ENCODE assay signal across 10 cellular contexts in the genomic region with DNA sequence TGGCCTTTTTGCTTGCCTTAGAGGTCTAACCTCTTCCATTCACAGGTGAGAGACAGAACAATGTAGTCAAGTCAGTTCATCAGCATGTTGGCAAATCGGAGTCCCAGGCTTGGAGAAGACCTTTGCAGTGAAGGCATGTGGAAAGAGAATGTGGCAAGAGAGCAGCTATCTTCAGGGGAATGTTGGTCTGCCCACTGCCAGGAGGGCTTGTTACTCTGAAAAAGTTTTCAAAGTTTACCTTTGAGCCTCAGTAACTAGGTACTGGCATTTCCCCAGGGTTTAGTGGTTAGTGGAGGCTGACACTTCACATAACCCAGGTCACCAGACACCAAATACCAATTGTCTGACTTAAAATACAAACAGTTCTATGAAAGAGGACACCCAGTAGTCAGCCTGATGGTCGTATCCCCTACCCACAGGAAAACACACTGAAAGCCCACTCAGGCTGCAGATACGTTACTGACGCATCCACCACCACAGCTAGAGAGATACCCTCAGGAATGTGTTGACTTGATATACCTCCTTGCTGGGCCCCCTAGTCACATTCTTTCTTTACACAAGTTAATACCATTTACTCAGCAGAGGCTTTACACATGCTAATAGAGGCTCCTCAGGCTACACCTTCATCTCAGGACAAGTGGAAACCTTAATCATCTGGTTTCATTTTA. TPM values are rescaled to one million over a fixed set of nuclear protein-coding genes. Genes with fewer than 3 reads are reported as not detected.
DNase-seq lines count a peak whose midpoint lies in the region; ATAC-seq and TF ChIP-seq lines count a peak whose summit lies in the region.
"Had no signal": no experiment of that assay in that cellular context is flagged by ENCODE, and none has a peak within 500 bp of the region (broad histone marks: within the 10 kb centered on the region; RNA-seq: fewer than 3 reads in every experiment).

No MANE protein-coding gene starts in this region.

- H3K4me3 ChIP-seq in IMR-90 (ENCODE audit: insufficient read depth, low read depth, low read length) (no peak overlapping the region), MM.1S (ENCODE audit: low read length) (no peak overlapping the region)

- intact Hi-C loops in IMR-90 (cut with micrococcal nuclease): no loop called here

- peaks cover 12% of the 10 kb centered on the region for H3K4me1 Mint-ChIP-seq in chondrocyte (ENCODE audit: low read depth)

- H3K27ac ChIP-seq in IMR-90 (ENCODE audit: insufficient read depth, low read length): peak overlapping the region; percentile 27; the same call in 1 of the 2 replicates
- no peak overlapping the region; the same call in 1 of the 2 replicates for H3K27ac ChIP-seq in MM.1S (ENCODE audit: low read length)

- peak overlapping the region; percentile 65; the same call in 1 of the 2 replicates for H4K91ac ChIP-seq in IMR-90 (ENCODE audit: insufficient read depth, low read depth, low read length)

- peak overlapping the region; percentile 21; the same call in 1 of the 2 replicates for H3K23ac ChIP-seq in IMR-90 (ENCODE audit: low read depth, low read length)

- H2BK120ac ChIP-seq in IMR-90 (ENCODE audit: low read depth, low read length): peak overlapping the region; percentile 82

- POLR2A ChIA-PET in IMR-90 (lab: Charles Lee; ENCODE audit: unreplicated experiment): no interaction called here

- H3K9me3 Mint-ChIP-seq in chondrocyte (ENCODE audit: low read depth): no peaks in the 10 kb centered on the region

- ATAC-seq in IMR-90 (ENCODE audit: low read depth) (peak; percentile 81), GM18505 (IDR thresholded peaks at IDR 0.05; ENCODE audit: unreplicated experiment) (no peak), GM18502 (IDR thresholded peaks at IDR 0.05; ENCODE audit: poor library complexity, unreplicated experiment) (no peak), HG02759 (IDR thresholded peaks at IDR 0.05; ENCODE audit: unreplicated experiment) (no peak)
- ATAC-seq: left cardiac atrium had no signal

- no peaks in the 10 kb centered on the region for H3K27me3 Mint-ChIP-seq in chondrocyte (ENCODE audit: low read depth)

- CTCF ChIA-PET in IMR-90 (lab: Yijun Ruan, JAX): interaction anchor here (1.1 kb wide), 1 partner anchor 39 kb away, joined by 3 read pairs; no protein-coding TSS in a partner anchor

- H2BK20ac ChIP-seq in IMR-90 (ENCODE audit: low read depth, low read length): peak overlapping the region; percentile 63

- in situ Hi-C loops in IMR-90 (cut with MboI; ENCODE audit: low sequenced_read_pairs): no loop called here

- no peaks in the 10 kb centered on the region for H3K36me3 Mint-ChIP-seq in chondrocyte (ENCODE audit: low read depth)

- H3K4me3 Mint-ChIP-seq in chondrocyte (ENCODE audit: unreplicated experiment): no peak overlapping the region

- peak overlapping the region; percentile 78 for H2BK15ac ChIP-seq in IMR-90 (ENCODE audit: low read depth, low read length)

- peak overlapping the region; percentile 93 for H2AK5ac ChIP-seq in IMR-90 (ENCODE audit: low read depth, low read length)

- H3K27me3 ChIP-seq in IMR-90 (ENCODE audit: control insufficient read depth, insufficient read depth, low read length) (no peaks in the 10 kb centered on the region), MM.1S (replicated peaks; ENCODE audit: insufficient read depth, low read length) (no peaks in the 10 kb centered on the region)

- no peak for TF ChIP-seq CTCF in IMR-90 (conservative IDR thresholded peaks at IDR 0.05; ENCODE audit: low read depth, low read length)
- no peak for TF ChIP-seq CTCF in chondrocyte (IDR thresholded peaks at IDR 0.05)
- TF ChIP-seq CTCF in MM.1S (IDR thresholded peaks at IDR 0.05; ENCODE audit: low read length): no peak

- no peak; the same call in 1 of the 2 replicates for TF ChIP-seq POLR2A in IMR-90 (IDR thresholded peaks at IDR 0.05; ENCODE audit: low read depth, low read length)
- TF ChIP-seq POLR2A in GM18505 (IDR thresholded peaks at IDR 0.05; ENCODE audit: borderline replicate concordance, extremely low read depth, insufficient read depth, insufficient read length): no peak

- no peaks in the 10 kb centered on the region for H3K9me2 ChIP-seq in MM.1S (replicated peaks; ENCODE audit: insufficient read depth, low read length)

- no peaks in the 10 kb centered on the region; a peak in 1 of 4 replicates for H3K79me1 ChIP-seq in IMR-90 (ENCODE audit: low read depth in 1 of 2, low read length in 2 of 2)

- DNase-seq in AG20443 (ENCODE audit: low spot score) (peak; percentile 61), IMR-90 (peak; percentile 99), chondrocyte (ENCODE audit: low spot score) (no peak), kidney glomerular epithelial cell (lab: John Stamatoyannopoulos, UW) (peak; percentile 100), MM.1S (no peak)
- DNase-seq: activated CD8-positive, alpha-beta memory T cell treated with anti-CD3 and anti-CD28 coated beads, Interleukin-2, amount 50 U/mL, for 48 hours; left cardiac atrium had no signal

- no peak for TF ChIP-seq RAD21 in IMR-90 (IDR thresholded peaks at IDR 0.05; ENCODE audit: low read length)

- peak overlapping the region; percentile 34; the same call in 1 of the 2 replicates for H3K14ac ChIP-seq in IMR-90 (replicated peaks; ENCODE audit: low read depth, low read length)

- WGBS in IMR-90 (ENCODE audit: extremely low coverage in 2 of 2, insufficient read length in 1 of 2), 2 experiments: no CpG with 5 or more reads among the region's 4 CpGs

- H3F3A ChIP-seq in MM.1S (ENCODE audit: insufficient read depth, low read length): peaks cover 18% of the 10 kb centered on the region

- peak overlapping the region; percentile 6 for H3K27ac Mint-ChIP-seq in chondrocyte (ENCODE audit: unreplicated experiment)

- H3K4me1 ChIP-seq in IMR-90 (ENCODE audit: control insufficient read depth, insufficient read depth, low read length): peaks cover 11% of the 10 kb centered on the region
- peaks cover 33% of the 10 kb centered on the region for H3K4me1 ChIP-seq in MM.1S (ENCODE audit: low read length)

- H3K4me2 ChIP-seq in IMR-90 (ENCODE audit: low read depth, low read length): peak overlapping the region; percentile 21; the same call in 1 of the 2 replicates
- H3K4me2 ChIP-seq in MM.1S (ENCODE audit: low read depth, low read length): no peak overlapping the region

- peak overlapping the region; percentile 73 for H3K4ac ChIP-seq in IMR-90 (ENCODE audit: low read depth, low read length)

- no peaks in the 10 kb centered on the region for H3K79me2 ChIP-seq in MM.1S (ENCODE audit: low read length)

- dilution Hi-C loops in IMR-90 (cut with HindIII; ENCODE audit: low sequenced_read_pairs, unreplicated experiment): no loop called here

- peaks cover 11% of the 10 kb centered on the region for H3K9me1 ChIP-seq in IMR-90 (ENCODE audit: insufficient read depth, low read length)

- H3K9me3 ChIP-seq in IMR-90 (ENCODE audit: control insufficient read depth, insufficient read depth, low read length) (no peaks in the 10 kb centered on the region), MM.1S (replicated peaks; ENCODE audit: insufficient read depth, low read length) (no peaks in the 10 kb centered on the region)

- no peak overlapping the region for H2AK9ac ChIP-seq in IMR-90 (replicated peaks; ENCODE audit: low read depth, low read length, poor library complexity)

- peak overlapping the region; percentile 68 for H2BK5ac ChIP-seq in IMR-90 (ENCODE audit: low read depth, low read length, poor library complexity, severe bottlenecking)

- H3K36me3 ChIP-seq in IMR-90 (ENCODE audit: control insufficient read depth, insufficient read depth, low read length): no peaks in the 10 kb centered on the region
- H3K36me3 ChIP-seq in MM.1S (replicated peaks; ENCODE audit: insufficient read depth, low read length): no peaks in the 10 kb centered on the region

- H3K9ac ChIP-seq in IMR-90 (ENCODE audit: low read depth, low read length): no peak overlapping the region; the same call in 1 of the 2 replicates
- no peak overlapping the region for H3K9ac ChIP-seq in MM.1S (ENCODE audit: low read length)

- peak overlapping the region; percentile 7; the same call in 1 of the 2 replicates for H3K18ac ChIP-seq in IMR-90 (ENCODE audit: low read depth, low read length)

- no peak overlapping the region; the same call in 1 of the 2 replicates for H4K5ac ChIP-seq in IMR-90 (ENCODE audit: low read depth, low read length)

- H2AFZ ChIP-seq in IMR-90 (replicated peaks; ENCODE audit: low read length, poor library complexity): no peak overlapping the region
- no peak overlapping the region for H2AFZ ChIP-seq in MM.1S (ENCODE audit: low read length)

- peak overlapping the region; percentile 10 to 60; a peak in 2 of 4 replicates for H4K8ac ChIP-seq in IMR-90 (ENCODE audit: low read depth in 2 of 2, low read length in 2 of 2)

- no TSS peak for BruUV-seq in IMR-90 (replicated peaks; lab: Mats Ljungman, UMichigan)

- peaks cover 7% of the 10 kb centered on the region; the same call in 1 of the 2 replicates for H4K20me1 ChIP-seq in IMR-90 (ENCODE audit: insufficient read depth, low read length)
- H4K20me1 ChIP-seq in MM.1S (ENCODE audit: insufficient read depth, low read length): no peaks in the 10 kb centered on the region

- H3K56ac ChIP-seq in IMR-90 (ENCODE audit: extremely low read depth, insufficient read depth, low read length): peak overlapping the region; percentile 71; the same call in 1 of the 2 replicates

TF ChIP-seq in IMR-90, 13 proteins besides CTCF, POLR2A, EP300 and RAD21 (continues in another document):
- no peak for TF ChIP-seq CHD1 (IDR thresholded peaks at IDR 0.05; ENCODE audit: low read depth, low read length)
- no peak for TF ChIP-seq MXI1 (IDR thresholded peaks at IDR 0.05; ENCODE audit: borderline replicate concordance, low read depth, low read length)
- peak; percentile 25; the same call in 1 of the 2 replicates for TF ChIP-seq NFE2L2 (IDR thresholded peaks at IDR 0.05; ENCODE audit: low read depth, low read length)
- no peak for TF ChIP-seq MAZ (IDR thresholded peaks at IDR 0.05; ENCODE audit: borderline replicate concordance, low read depth, low read length)
- TF ChIP-seq, protein P1, sequence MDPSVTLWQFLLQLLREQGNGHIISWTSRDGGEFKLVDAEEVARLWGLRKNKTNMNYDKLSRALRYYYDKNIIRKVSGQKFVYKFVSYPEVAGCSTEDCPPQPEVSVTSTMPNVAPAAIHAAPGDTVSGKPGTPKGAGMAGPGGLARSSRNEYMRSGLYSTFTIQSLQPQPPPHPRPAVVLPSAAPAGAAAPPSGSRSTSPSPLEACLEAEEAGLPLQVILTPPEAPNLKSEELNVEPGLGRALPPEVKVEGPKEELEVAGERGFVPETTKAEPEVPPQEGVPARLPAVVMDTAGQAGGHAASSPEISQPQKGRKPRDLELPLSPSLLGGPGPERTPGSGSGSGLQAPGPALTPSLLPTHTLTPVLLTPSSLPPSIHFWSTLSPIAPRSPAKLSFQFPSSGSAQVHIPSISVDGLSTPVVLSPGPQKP (IDR thresholded peaks at IDR 0.05; ENCODE audit: borderline replicate concordance, low read depth, low read length): no peak
- TF ChIP-seq BHLHE40 (IDR thresholded peaks at IDR 0.05; ENCODE audit: low read depth, low read length): peak; percentile 96

RNA-seq across cellular contexts. Expression of a gene that starts 9.7 kb away (rescaled TPM):
- total RNA-seq in IMR-90 (2012; rRNA removed) (2.5 TPM in 2 replicates), chondrocyte (1.8 to 2.6 TPM (median 2.5 TPM) in 3 replicates)
- 5.0 and 5.9 TPM in 2 replicates for polyA plus RNA-seq in IMR-90 (2012; rRNA removed)
- 1.6 and 2.6 TPM in 2 replicates for polyA plus RNA-seq in IMR-90 (2012; cell fraction: cytosol; rRNA removed)
- polyA plus RNA-seq in IMR-90 (2012; cell fraction: nucleus; rRNA removed; ENCODE audit: low replicate concordance): 32.3 and 36.4 TPM in 2 replicates

Comparison
In these comparisons a context has a peak if more than half of its experiments do, and no peak if none do; other contexts are left out.
1. DNase-seq: peak in AG20443 (single experiment), IMR-90 (single experiment) and kidney glomerular epithelial cell (single experiment); none in chondrocyte (single experiment) and MM.1S (single experiment).